In the genomic region with DNA sequence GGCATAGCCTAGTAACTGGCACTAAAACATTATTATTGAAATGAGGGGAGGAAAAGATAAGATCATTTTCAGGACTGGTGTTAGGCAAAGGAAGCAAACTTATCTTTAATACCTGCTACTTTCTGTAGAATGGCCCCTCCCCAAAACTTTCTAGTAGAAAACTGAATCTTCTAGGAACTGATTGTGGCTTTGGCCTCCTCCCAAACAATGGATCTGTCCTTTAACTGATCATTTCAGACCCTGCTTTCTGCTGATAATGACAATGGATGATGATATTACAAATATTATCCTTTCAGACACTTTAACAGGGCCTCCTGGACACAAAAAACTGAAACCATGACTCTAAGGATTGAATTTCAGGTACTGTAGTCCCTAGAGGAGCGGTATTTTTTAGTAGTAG, we compare ENCODE assay signal across 19 cellular contexts.
"Had no signal": no experiment of that assay in that cellular context is flagged by ENCODE, and none has a peak within 500 bp of the region (broad histone marks: within the 10 kb centered on the region; RNA-seq: fewer than 3 reads in every experiment).

No MANE protein-coding gene starts in this region.

- H3K4me3 ChIP-seq: esophagus muscularis mucosa, gastrocnemius medialis, spleen, testis, tibial nerve, upper lobe of right lung, vagina had no signal

- H3K4me3 Mint-ChIP-seq: naive thymus-derived CD4-positive, alpha-beta T cell; nephron progenitor cell; stimulated activated memory B cell treated with anti-CD40 and anti-IgM and Interleukin-4, amounts not matched to agents 10 μg/mL and 1 μg/mL and 100 μg/mL, for 72 hours; stimulated activated naive CD8-positive, alpha-beta T cell treated with anti-CD3 and anti-CD28 coated beads, Interleukin-15, amount 100 ng/mL, for 72 hours had no signal

- H3K27me3 ChIP-seq: esophagus muscularis mucosa, gastrocnemius medialis, spleen, testis, tibial nerve, upper lobe of right lung, vagina had no signal

- ATAC-seq: gastrocnemius medialis; left lobe of liver; naive thymus-derived CD4-positive, alpha-beta T cell; sciatic nerve; stimulated activated memory B cell treated with anti-CD40 and anti-IgM and Interleukin-4, amounts not matched to agents 10 μg/mL and 1 μg/mL and 100 μg/mL, for 72 hours; stimulated activated naive CD8-positive, alpha-beta T cell treated with anti-CD3 and anti-CD28 coated beads, Interleukin-15, amount 100 ng/mL, for 72 hours; upper lobe of right lung had no signal

- H3K27me3 Mint-ChIP-seq: naive thymus-derived CD4-positive, alpha-beta T cell; stimulated activated memory B cell treated with anti-CD40 and anti-IgM and Interleukin-4, amounts not matched to agents 10 μg/mL and 1 μg/mL and 100 μg/mL, for 72 hours; stimulated activated naive CD8-positive, alpha-beta T cell treated with anti-CD3 and anti-CD28 coated beads, Interleukin-15, amount 100 ng/mL, for 72 hours had no signal

- H3K9me3 Mint-ChIP-seq: naive thymus-derived CD4-positive, alpha-beta T cell; nephron progenitor cell; stimulated activated memory B cell treated with anti-CD40 and anti-IgM and Interleukin-4, amounts not matched to agents 10 μg/mL and 1 μg/mL and 100 μg/mL, for 72 hours; stimulated activated naive CD8-positive, alpha-beta T cell treated with anti-CD3 and anti-CD28 coated beads, Interleukin-15, amount 100 ng/mL, for 72 hours had no signal

- H3K36me3 ChIP-seq: esophagus muscularis mucosa, gastrocnemius medialis, tibial nerve, upper lobe of right lung, vagina had no signal

- H3K4me1 ChIP-seq: esophagus muscularis mucosa, gastrocnemius medialis, spleen, testis, tibial nerve, upper lobe of right lung, vagina had no signal

- H3K27ac ChIP-seq: esophagus muscularis mucosa, gastrocnemius medialis, spleen, testis, tibial nerve, upper lobe of right lung, vagina had no signal

- H3K9me3 ChIP-seq: esophagus muscularis mucosa, gastrocnemius medialis, spleen, testis, tibial nerve, upper lobe of right lung, vagina had no signal

- DNase-seq: effector memory CD4-positive, alpha-beta T cell; gastrocnemius medialis; islet precursor cell; mammary epithelial cell; naive thymus-derived CD4-positive, alpha-beta T cell; nephron progenitor cell; spleen; stimulated activated CD4-positive, alpha-beta T cell treated with anti-CD3 and anti-CD28 coated beads, Interleukin-15, amount 100 ng/mL, for 24 hours; stimulated activated CD4-positive, alpha-beta T cell treated with anti-CD3 and anti-CD28 coated beads, Interleukin-1b, Interleukin-23, amount 100 ng/mL, for 48 hours; stimulated activated CD4-positive, alpha-beta T cell treated with anti-CD3 and anti-CD28 coated beads, Interleukin-4, amount 100 ng/mL, for 24 hours; stimulated activated naive CD8-positive, alpha-beta T cell treated with anti-CD3 and anti-CD28 coated beads, Interleukin-15, amount 100 ng/mL, for 72 hours; testis; upper lobe of right lung had no signal

- H3K27ac Mint-ChIP-seq: nephron progenitor cell; stimulated activated memory B cell treated with anti-CD40 and anti-IgM and Interleukin-4, amounts not matched to agents 10 μg/mL and 1 μg/mL and 100 μg/mL, for 72 hours; stimulated activated naive CD8-positive, alpha-beta T cell treated with anti-CD3 and anti-CD28 coated beads, Interleukin-15, amount 100 ng/mL, for 72 hours had no signal

- H3K4me1 Mint-ChIP-seq: stimulated activated memory B cell treated with anti-CD40 and anti-IgM and Interleukin-4, amounts not matched to agents 10 μg/mL and 1 μg/mL and 100 μg/mL, for 72 hours; stimulated activated naive CD8-positive, alpha-beta T cell treated with anti-CD3 and anti-CD28 coated beads, Interleukin-15, amount 100 ng/mL, for 72 hours had no signal
